Comparison of ENCODE assay signal across 21 cellular contexts in genomic region chr12:108757842-108758241, GRCh38. TPM values are rescaled to one million over a fixed set of nuclear protein-coding genes. Genes with fewer than 3 reads are reported as not detected.
DNase-seq lines count a peak whose midpoint lies in the region; ATAC-seq, FAIRE-seq and TF ChIP-seq lines count a peak whose summit lies in the region.
"Had no signal": no experiment of that assay in that cellular context is flagged by ENCODE, and none has a peak within 500 bp of the region (broad histone marks: within the 10 kb centered on the region; RNA-seq: fewer than 3 reads in every experiment).

No MANE protein-coding gene starts in this region.

- no peak for ATAC-seq in sciatic nerve
- ATAC-seq: heart left ventricle; naive thymus-derived CD8-positive, alpha-beta T cell; right cardiac atrium; stimulated activated naive CD8-positive, alpha-beta T cell treated with anti-CD3 and anti-CD28 coated beads, Interleukin-15, amount 100 ng/mL, for 72 hours had no signal

- H2BK12ac ChIP-seq in H1 (ENCODE audit: low read depth, low read length): no peak overlapping the region

- no peak for TF ChIP-seq RAD21 in H1 (IDR thresholded peaks at IDR 0.05 in 1 of 2, conservative IDR thresholded peaks at IDR 0.05 in 1 of 2; ENCODE audit: low read depth in 2 of 2, low read length in 2 of 2)

- H4K8ac ChIP-seq in H1 (ENCODE audit: extremely low read depth, insufficient read depth, low read length): no peak overlapping the region

- no peak overlapping the region for H4K91ac ChIP-seq in H1 (replicated peaks; ENCODE audit: insufficient read length, low read length)

- no peaks in the 10 kb centered on the region for H3K23me2 ChIP-seq in H1 (ENCODE audit: low read depth, low read length)

- H3K27ac ChIP-seq in H1 (ENCODE audit: low read depth, low read length): no peak overlapping the region
- H3K27ac ChIP-seq: ascending aorta, heart left ventricle, tibial artery had no signal

- no peak for TF ChIP-seq CTCF in H1 (IDR thresholded peaks at IDR 0.05; ENCODE audit: control extremely low read depth in 1 of 3, insufficient read depth in 1 of 3, low read depth in 1 of 3, low read length in 3 of 3)

- no peak overlapping the region for H3K9ac ChIP-seq in H1 (replicated peaks in 1 of 4; ENCODE audit: extremely low read depth in 1 of 4, low read depth in 3 of 4, low read length in 3 of 4)
- H3K9ac ChIP-seq: SK-N-SH had no signal

- no peak for TF ChIP-seq POLR2A in H1 (IDR thresholded peaks at IDR 0.05; ENCODE audit: control extremely low read depth in 1 of 2, low read depth in 2 of 2, low read length in 2 of 2)

- H2BK120ac ChIP-seq in H1 (replicated peaks; ENCODE audit: low read depth, low read length): no peak overlapping the region

- H3K4me3 ChIP-seq in H1 (ENCODE audit: extremely low read depth in 1 of 4, insufficient read depth in 2 of 4, low read depth in 3 of 4, low read length in 4 of 4): no peak overlapping the region
- H3K4me3 ChIP-seq: ascending aorta, heart left ventricle, tibial artery had no signal

- no peak overlapping the region for H4K5ac ChIP-seq in H1 (ENCODE audit: insufficient read length, low read depth, low read length)

- TF ChIP-seq EP300 in H1 (IDR thresholded peaks at IDR 0.05; ENCODE audit: borderline replicate concordance in 1 of 2, low read depth in 2 of 2, low read length in 2 of 2): no peak

- no peak overlapping the region for H2BK20ac ChIP-seq in H1 (ENCODE audit: low read length)

- H3K79me2 ChIP-seq in H1 (ENCODE audit: control insufficient read depth in 1 of 2, insufficient read depth in 2 of 2, low read length in 2 of 2): no peaks in the 10 kb centered on the region

- POLR2A ChIA-PET in H1 (lab: Charles Lee; ENCODE audit: partially characterized antibody): interaction anchor here (1.0 kb wide), 1 partner anchor 13 kb away, joined by 3 read pairs; no protein-coding TSS in a partner anchor

- no peaks in the 10 kb centered on the region for H4K20me1 ChIP-seq in H1 (replicated peaks in 1 of 2; ENCODE audit: control insufficient read depth in 1 of 2, insufficient read depth in 2 of 2, low read length in 2 of 2)

- no peak overlapping the region for H2BK15ac ChIP-seq in H1 (ENCODE audit: low read length)

- no peak overlapping the region for H2BK5ac ChIP-seq in H1 (ENCODE audit: low read depth, low read length)

- no peaks in the 10 kb centered on the region for H3K9me3 ChIP-seq in H1 (ENCODE audit: insufficient read depth in 2 of 2, low read depth in 1 of 2, low read length in 1 of 2)
- H3K9me3 ChIP-seq: ascending aorta, heart left ventricle, SK-N-SH, tibial artery had no signal

- in situ Hi-C loops in KBM-7 (cut with MboI; ENCODE audit: low pct_unique_long_range_greater_than_20kb, low sequenced_read_pairs): no loop called here

- no peaks in the 10 kb centered on the region for H3K4me1 ChIP-seq in H1 (replicated peaks in 1 of 4; ENCODE audit: control insufficient read depth in 3 of 4, insufficient read depth in 4 of 4, low read length in 3 of 4)
- H3K4me1 ChIP-seq: ascending aorta, heart left ventricle, tibial artery had no signal

- H3K56ac ChIP-seq in H1 (replicated peaks; ENCODE audit: insufficient read length, low read depth, low read length): no peak overlapping the region

- H2AFZ ChIP-seq in H1 (ENCODE audit: low read length): no peak overlapping the region

- H3K79me1 ChIP-seq in H1 (ENCODE audit: low read depth, low read length): no peaks in the 10 kb centered on the region

- H3K14ac ChIP-seq in H1 (ENCODE audit: insufficient read length): peak overlapping the region; percentile 77

- DNase-seq in DMS79 (lab: John Stamatoyannopoulos, UW) (peak; percentile 58), KBM-7 (peak; percentile 37), NCI-H345 treated with DMSO at 0.1 percent for 48 hours (lab: John Stamatoyannopoulos, UW; ENCODE audit: unreplicated experiment) (peak; percentile 84), H1 (ENCODE audit: low read depth in 1 of 2, low spot score in 2 of 2) (no peak), NCI-H82 treated with DMSO at 0.1 percent for 48 hours (lab: John Stamatoyannopoulos, UW; ENCODE audit: unreplicated experiment) (no peak), AG08396 (ENCODE audit: low spot score) (no peak), sciatic nerve (ENCODE audit: low spot score) (no peak)
- DNase-seq: activated CD4-positive, alpha-beta T cell treated with anti-CD3 and anti-CD28 coated beads, Interleukin-2, amount 50 U/mL, for 1 hour; central memory CD4-positive, alpha-beta T cell; EL; heart left ventricle; naive thymus-derived CD8-positive, alpha-beta T cell; NCI-H774; SK-N-SH; stimulated activated CD4-positive, alpha-beta T cell treated with anti-CD3 and anti-CD28 coated beads, Interleukin-12 subunit alpha, Interleukin-12 subunit beta, amount 100 ng/mL, for 4 hours; stimulated activated naive CD8-positive, alpha-beta T cell treated with anti-CD3 and anti-CD28 coated beads, Interleukin-15, amount 100 ng/mL, for 72 hours; tibial artery had no signal

- H3K27me3 ChIP-seq in H1 (replicated peaks in 1 of 4; ENCODE audit: control insufficient read depth in 3 of 4, extremely low read depth in 1 of 4, insufficient read depth in 3 of 4, low read length in 3 of 4): no peaks in the 10 kb centered on the region
- H3K27me3 ChIP-seq: ascending aorta, heart left ventricle, tibial artery had no signal

- H3K4me2 ChIP-seq in H1 (ENCODE audit: insufficient read depth in 1 of 2, low read depth in 2 of 2, low read length in 2 of 2): no peak overlapping the region
- H3K4me2 ChIP-seq: SK-N-SH had no signal

- WGBS in H1 (ENCODE audit: extremely low coverage in 1 of 2, insufficient coverage in 1 of 2, insufficient read length in 1 of 2, insufficient replicate concordance in 2 of 2, low coverage in 1 of 2, low lambda C conversion rate in 2 of 2, missing lambda C conversion rate in 1 of 2), 2 experiments: 90% methylated on average over 1 of the region's 2 CpGs; no CpG with 5 or more reads in 1 of the 2 experiments

- CTCF ChIA-PET in H1 (lab: Charles Lee; ENCODE audit: partially characterized antibody): interaction anchor here (0.6 to 6.4 kb wide), 4 partner anchors 11 to 91 kb away, joined by 4 to 42 read pairs (median 4); no protein-coding TSS in a partner anchor

- no peak overlapping the region for H3K23ac ChIP-seq in H1 (ENCODE audit: insufficient read length)

- no peak overlapping the region for H3K18ac ChIP-seq in H1 (ENCODE audit: extremely low read depth, low read length)

- no peak overlapping the region for H2AK5ac ChIP-seq in H1 (ENCODE audit: low read depth, low read length)

- H3K4ac ChIP-seq in H1 (replicated peaks; ENCODE audit: insufficient read length, low read depth, low read length): no peak overlapping the region

- no peaks in the 10 kb centered on the region for H3K36me3 ChIP-seq in H1 (ENCODE audit: control insufficient read depth in 2 of 4, insufficient read depth in 4 of 4, low read length in 3 of 4)
- H3K36me3 ChIP-seq: ascending aorta, heart left ventricle, tibial artery had no signal

- intact Hi-C loops in sciatic nerve (cut with DNase I): loop anchor here (5.0 kb wide), 1 partner anchor 626 kb away; no protein-coding TSS in a partner anchor

- no peak for FAIRE-seq in H1 (lab: Jason Lieb, UNC)
- FAIRE-seq: endothelial cell of umbilical vein, H54 had no signal

TF ChIP-seq in H1, 55 proteins besides CTCF, POLR2A, EP300 and RAD21 (continues in another document):
- TF ChIP-seq RFX5 (IDR thresholded peaks at IDR 0.05; ENCODE audit: borderline replicate concordance, low read depth, low read length) (no peak), PHF8 (conservative IDR thresholded peaks at IDR 0.05; ENCODE audit: low read depth, low read length) (no peak), KDM1A (IDR thresholded peaks at IDR 0.05; ENCODE audit: borderline replicate concordance, low read length) (no peak), CBX5 (IDR thresholded peaks at IDR 0.05; ENCODE audit: low read depth, low read length) (no peak), ATF2 (IDR thresholded peaks at IDR 0.05; ENCODE audit: low read length) (no peak), SAP30 (IDR thresholded peaks at IDR 0.05; ENCODE audit: insufficient read depth, insufficient replicate concordance, low read length) (no peak), JUND (IDR thresholded peaks at IDR 0.05; ENCODE audit: low read length) (no peak), HDAC2 (IDR thresholded peaks at IDR 0.05; ENCODE audit: borderline replicate concordance in 1 of 2, low read depth in 2 of 2, low read length in 2 of 2) (no peak), CREB1 (IDR thresholded peaks at IDR 0.05) (no peak), SP2 (IDR thresholded peaks at IDR 0.05; ENCODE audit: low read length) (no peak), CBX8 (IDR thresholded peaks at IDR 0.05; ENCODE audit: borderline replicate concordance, low read depth, low read length) (no peak), CHD2 (IDR thresholded peaks at IDR 0.05; ENCODE audit: low read length) (no peak), YY1 (IDR thresholded peaks at IDR 0.05; ENCODE audit: low read depth, low read length) (no peak), ZNF274 (IDR thresholded peaks at IDR 0.05; ENCODE audit: borderline replicate concordance, extremely low read depth, low read length) (no peak), MAX (IDR thresholded peaks at IDR 0.05) (no peak), POU5F1 (IDR thresholded peaks at IDR 0.05; ENCODE audit: low read depth, low read length) (no peak)

RNA-seq across cellular contexts. Expression of gene CORO1C, which starts 26.5 kb away (rescaled TPM):
- total RNA-seq in H1 (2021; fragmentation: NEBNext Ultra II Directional; extraction: Animal tissue kit (Norgen Biotek cat#: 25700)): 120 and 130 TPM in 2 replicates
- polyA plus RNA-seq in H1 (2011; rRNA removed): 71.7 and 72.7 TPM in 2 replicates
- polyA plus RNA-seq in H1 (2011; cell fraction: cytosol; rRNA removed): 77.4 TPM
- 64.4 TPM for polyA plus RNA-seq in H1 (2011; cell fraction: nucleus; rRNA removed)
- polyA plus RNA-seq in H1 (2012, experiment 1 of 2): 74.9 to 102 TPM (median 86.3 TPM) in 4 replicates
- polyA plus RNA-seq in H1 (2012, experiment 2 of 2): 7.2 TPM
- 67.3 TPM for polyA plus RNA-seq in H1 (2013, experiment 1 of 2)
- 69.1 TPM for polyA plus RNA-seq in H1 (2013, experiment 2 of 2)
- polyA minus RNA-seq in H1 (2011; rRNA and poly(A)+ RNA removed): 378 and 431 TPM in 2 replicates
- 104 TPM for polyA minus RNA-seq in H1 (2011; cell fraction: cytosol; rRNA and poly(A)+ RNA removed)
- 107 TPM for polyA minus RNA-seq in H1 (2011; cell fraction: nucleus; rRNA and poly(A)+ RNA removed)
- 194 TPM for total RNA-seq in sciatic nerve

Comparison
In these comparisons a context has a peak if more than half of its experiments do, and no peak if none do; other contexts are left out.
1. DNase-seq: peak in DMS79 (single experiment), KBM-7 (single experiment) and NCI-H345 treated with DMSO at 0.1 percent for 48 hours (single experiment); none in H1 (0 of 2), NCI-H82 treated with DMSO at 0.1 percent for 48 hours (single experiment), AG08396 (single experiment) and sciatic nerve (single experiment).